ENCODE assay signal across 8 cellular contexts in the genomic region with DNA sequence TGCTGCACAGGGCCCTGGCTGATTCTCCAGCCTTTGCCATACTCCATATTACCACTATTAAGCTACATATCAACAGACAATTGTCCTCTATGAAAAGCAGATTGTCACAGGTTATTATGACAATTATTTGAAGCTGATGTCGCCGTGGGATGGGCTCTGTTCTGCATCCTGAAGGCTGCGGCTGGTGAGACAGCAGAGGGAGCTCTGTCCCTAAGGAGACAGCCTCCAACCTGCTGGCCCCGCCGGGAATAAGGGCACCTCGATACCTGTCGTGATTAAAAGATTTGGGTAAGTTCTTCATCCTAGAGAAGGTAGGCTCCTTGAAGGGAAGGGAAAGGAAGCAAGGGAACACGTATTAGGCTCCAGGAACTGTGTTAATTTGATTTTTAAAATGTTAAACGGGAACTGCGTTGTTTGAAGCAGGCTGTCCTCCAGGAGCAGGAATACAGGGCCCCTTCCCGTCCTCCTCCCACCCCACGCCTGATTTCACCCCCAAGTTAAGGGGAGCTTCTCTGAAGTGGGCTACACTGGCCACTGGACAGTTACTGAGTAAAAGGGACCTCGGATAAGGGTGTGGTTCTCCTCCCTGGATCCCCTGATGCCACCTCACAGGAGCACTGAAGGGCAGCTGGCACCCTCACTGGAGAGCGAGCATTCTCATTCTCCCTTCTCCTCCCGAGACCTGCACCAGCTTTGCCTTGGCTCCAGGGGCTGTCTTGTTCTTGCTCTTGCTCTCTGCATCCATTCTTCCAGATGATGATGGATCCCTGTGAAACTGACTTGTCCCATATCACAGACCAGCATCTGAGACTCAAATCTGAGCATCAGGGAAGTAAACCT.
A peak's percentile ranks its signal among the peaks of the same experiment; 100 is the strongest.
DNase-seq lines count a peak whose midpoint lies in the region; ATAC-seq lines count a peak whose summit lies in the region.

No MANE protein-coding gene starts in this region.

- ATAC-seq in GM21526 (IDR thresholded peaks at IDR 0.05; ENCODE audit: low FRiP score, unreplicated experiment) (no peak), GM18498 (IDR thresholded peaks at IDR 0.05; ENCODE audit: unreplicated experiment) (no peak)

- peak; percentile 71 for DNase-seq in activated effector memory CD4-positive, alpha-beta T cell treated with anti-CD3 and anti-CD28 coated beads, Interleukin-2, amount 50 U/mL, for 16 hours
- no peak for DNase-seq in activated effector memory CD4-positive, alpha-beta T cell treated with Interleukin-2 at 50 U/mL for 16 hours
- DNase-seq in OCI-M1 (lab: John Stamatoyannopoulos, UW) (peak; percentile 64), astrocyte of the hippocampus (ENCODE audit: low read depth, low spot score) (peak; percentile 61), iris pigment epithelial cell (ENCODE audit: low read depth) (peak; percentile 30)
- DNase-seq in stimulated activated CD4-positive, alpha-beta T cell treated with anti-CD3 and anti-CD28 coated beads, Interleukin-1b, Interleukin-23, amount 100 ng/mL, for 4 hours (ENCODE audit: low read depth in 2 of 2), result peak; percentile 16 to 22
